9 cellular contexts compared by ENCODE assay signal in genomic region chr12:120394483-120395367, GRCh38. TPM values are rescaled to one million over a fixed set of nuclear protein-coding genes. Genes with fewer than 3 reads are reported as not detected.
DNase-seq lines count a peak whose midpoint lies in the region; TF ChIP-seq lines count a peak whose summit lies in the region.
"Had no signal": no experiment of that assay in that cellular context is flagged by ENCODE, and none has a peak within 500 bp of the region (broad histone marks: within the 10 kb centered on the region; RNA-seq: fewer than 3 reads in every experiment).

No MANE protein-coding gene starts in this region.

- no peaks in the 10 kb centered on the region for H3K9me3 Mint-ChIP-seq in glutamatergic neuron (ENCODE audit: unreplicated experiment)
- H3K9me3 Mint-ChIP-seq in activated T-helper 2 cell treated with anti-CD3 and anti-CD28 coated beads, Interferon-gamma antibody, Interleukin-2, Interleukin-4, amounts not matched to agents 10 μg/mL and 5 μg/mL and 100 μg/mL, durations not matched to agents 14 hours and 24 hours and 36 hours, result no peaks in the 10 kb centered on the region

- no peak overlapping the region for H3K27ac Mint-ChIP-seq in glutamatergic neuron (ENCODE audit: unreplicated experiment)
- no peak overlapping the region for H3K27ac Mint-ChIP-seq in activated T-helper 2 cell treated with anti-CD3 and anti-CD28 coated beads, Interferon-gamma antibody, Interleukin-2, Interleukin-4, amounts not matched to agents 10 μg/mL and 5 μg/mL and 100 μg/mL, durations not matched to agents 14 hours and 24 hours and 36 hours

- intact Hi-C loops in cardiac septum (cut with DNase I), result no loop called here
- intact Hi-C loops in activated T-helper 2 cell treated with anti-CD3 and anti-CD28 coated beads, Interferon-gamma antibody, Interleukin-2, Interleukin-4, amounts not matched to agents 10 μg/mL and 5 μg/mL and 100 μg/mL, durations not matched to agents 14 hours and 24 hours and 36 hours (cut with micrococcal nuclease), result no loop called here

- H3K36me3 Mint-ChIP-seq in glutamatergic neuron (ENCODE audit: unreplicated experiment), result no peaks in the 10 kb centered on the region
- H3K36me3 Mint-ChIP-seq in activated T-helper 2 cell treated with anti-CD3 and anti-CD28 coated beads, Interferon-gamma antibody, Interleukin-2, Interleukin-4, amounts not matched to agents 10 μg/mL and 5 μg/mL and 100 μg/mL, durations not matched to agents 14 hours and 24 hours and 36 hours (ENCODE audit: low read depth), result no peaks in the 10 kb centered on the region

- peak overlapping the region; percentile 16; the same call in 1 of the 2 replicates for H3K4me3 ChIP-seq in LNCaP clone FGC (ENCODE audit: low read depth, low read length)

- H3K4me3 Mint-ChIP-seq in glutamatergic neuron (ENCODE audit: unreplicated experiment), result no peak overlapping the region
- no peak overlapping the region for H3K4me3 Mint-ChIP-seq in activated T-helper 2 cell treated with anti-CD3 and anti-CD28 coated beads, Interferon-gamma antibody, Interleukin-2, Interleukin-4, amounts not matched to agents 10 μg/mL and 5 μg/mL and 100 μg/mL, durations not matched to agents 14 hours and 24 hours and 36 hours (ENCODE audit: low read depth)

- TF ChIP-seq CTCF in LNCaP clone FGC (IDR thresholded peaks at IDR 0.05; ENCODE audit: control insufficient read depth, extremely low read depth, insufficient read depth) (no peak), glutamatergic neuron (IDR thresholded peaks at IDR 0.05; ENCODE audit: partially characterized antibody, unreplicated experiment) (no peak)

- peaks cover 3% of the 10 kb centered on the region for H3K27me3 Mint-ChIP-seq in glutamatergic neuron (ENCODE audit: unreplicated experiment)
- H3K27me3 Mint-ChIP-seq in activated T-helper 2 cell treated with anti-CD3 and anti-CD28 coated beads, Interferon-gamma antibody, Interleukin-2, Interleukin-4, amounts not matched to agents 10 μg/mL and 5 μg/mL and 100 μg/mL, durations not matched to agents 14 hours and 24 hours and 36 hours (ENCODE audit: low read depth), result peaks cover 26% of the 10 kb centered on the region

- no peaks in the 10 kb centered on the region for H3K4me1 Mint-ChIP-seq in glutamatergic neuron (ENCODE audit: low read depth, unreplicated experiment)
- peaks cover 3% of the 10 kb centered on the region for H3K4me1 Mint-ChIP-seq in activated T-helper 2 cell treated with anti-CD3 and anti-CD28 coated beads, Interferon-gamma antibody, Interleukin-2, Interleukin-4, amounts not matched to agents 10 μg/mL and 5 μg/mL and 100 μg/mL, durations not matched to agents 14 hours and 24 hours and 36 hours (ENCODE audit: low read depth)

- DNase-seq in LNCaP clone FGC (ENCODE audit: low read depth), result peak; percentile 92
- peak; percentile 47 for DNase-seq in NCI-H82 treated with DMSO at 0.1 percent for 48 hours (lab: John Stamatoyannopoulos, UW; ENCODE audit: unreplicated experiment)
- peak; percentile 29 for DNase-seq in glutamatergic neuron
- peak; percentile 48 for DNase-seq in renal cortical epithelial cell (ENCODE audit: low read depth)
- no peak for DNase-seq in GDM1 (lab: John Stamatoyannopoulos, UW)
- DNase-seq in cardiac septum (ENCODE audit: low spot score), result no peak
- DNase-seq in activated T-helper 2 cell treated with anti-CD3 and anti-CD28 coated beads, Interferon-gamma antibody, Interleukin-2, Interleukin-4, amounts not matched to agents 10 μg/mL and 5 μg/mL and 100 μg/mL, durations not matched to agents 14 hours and 24 hours and 36 hours (ENCODE audit: low spot score), result no peak
- DNase-seq: cortex of kidney, RPMI8226 had no signal

RNA-seq across cellular contexts. Expression of gene MSI1, which starts 25.8 kb away (rescaled TPM):
- 229 TPM for total RNA-seq in glutamatergic neuron (ENCODE audit: unreplicated experiment)
- 0.15 TPM in 1 of 2 replicates, not detected in the other for total RNA-seq in renal cortical epithelial cell
- 9.7 TPM for total RNA-seq in cardiac septum
- total RNA-seq in activated T-helper 2 cell treated with anti-CD3 and anti-CD28 coated beads, Interferon-gamma antibody, Interleukin-2, Interleukin-4, amounts not matched to agents 10 μg/mL and 5 μg/mL and 100 μg/mL, durations not matched to agents 14 hours and 24 hours and 36 hours, result 1.4 and 3.5 TPM in 2 replicates

RNA-seq across cellular contexts. Expression of gene COX6A1, which starts 43.2 kb away (rescaled TPM):
- 405 TPM for total RNA-seq in glutamatergic neuron (ENCODE audit: unreplicated experiment)
- 413 and 865 TPM in 2 replicates for total RNA-seq in renal cortical epithelial cell
- 232 TPM for total RNA-seq in cardiac septum
- 328 and 333 TPM in 2 replicates for total RNA-seq in activated T-helper 2 cell treated with anti-CD3 and anti-CD28 coated beads, Interferon-gamma antibody, Interleukin-2, Interleukin-4, amounts not matched to agents 10 μg/mL and 5 μg/mL and 100 μg/mL, durations not matched to agents 14 hours and 24 hours and 36 hours

RNA-seq across cellular contexts. Expression of gene TRIAP1, which starts 51.5 kb away (rescaled TPM):
- total RNA-seq in glutamatergic neuron (ENCODE audit: unreplicated experiment) (25.2 TPM), renal cortical epithelial cell (25.5 and 35.4 TPM in 2 replicates), cardiac septum (11.9 TPM)
- 36.8 TPM in 2 replicates for total RNA-seq in activated T-helper 2 cell treated with anti-CD3 and anti-CD28 coated beads, Interferon-gamma antibody, Interleukin-2, Interleukin-4, amounts not matched to agents 10 μg/mL and 5 μg/mL and 100 μg/mL, durations not matched to agents 14 hours and 24 hours and 36 hours

RNA-seq across cellular contexts. Expression of gene GATC, which starts 51.5 kb away (rescaled TPM):
- total RNA-seq in glutamatergic neuron (ENCODE audit: unreplicated experiment) (16.8 TPM), renal cortical epithelial cell (30.9 and 32.0 TPM in 2 replicates), cardiac septum (12.9 TPM)
- total RNA-seq in activated T-helper 2 cell treated with anti-CD3 and anti-CD28 coated beads, Interferon-gamma antibody, Interleukin-2, Interleukin-4, amounts not matched to agents 10 μg/mL and 5 μg/mL and 100 μg/mL, durations not matched to agents 14 hours and 24 hours and 36 hours, result 30.4 and 38.0 TPM in 2 replicates

Comparison
In these comparisons a context has a peak if more than half of its experiments do, and no peak if none do; other contexts are left out.
1. DNase-seq: peak in LNCaP clone FGC (single experiment), NCI-H82 treated with DMSO at 0.1 percent for 48 hours (single experiment), glutamatergic neuron (single experiment) and renal cortical epithelial cell (single experiment); none in GDM1 (single experiment), cardiac septum (single experiment) and activated T-helper 2 cell treated with anti-CD3 and anti-CD28 coated beads, Interferon-gamma antibody, Interleukin-2, Interleukin-4, amounts not matched to agents 10 μg/mL and 5 μg/mL and 100 μg/mL, durations not matched to agents 14 hours and 24 hours and 36 hours (single experiment).
2. RNA of gene MSI1, which starts 25.8 kb away (total RNA-seq): 229 TPM in glutamatergic neuron (single experiment); 9.7 TPM in cardiac septum (single experiment), 1.4 to 3.5 TPM in activated T-helper 2 cell treated with anti-CD3 and anti-CD28 coated beads, Interferon-gamma antibody, Interleukin-2, Interleukin-4, amounts not matched to agents 10 μg/mL and 5 μg/mL and 100 μg/mL, durations not matched to agents 14 hours and 24 hours and 36 hours and 0.15 TPM in renal cortical epithelial cell; every median in the first group is over 10 times any median in the second.